Comparison of ENCODE assay signal across 8 cellular contexts in the genomic region with DNA sequence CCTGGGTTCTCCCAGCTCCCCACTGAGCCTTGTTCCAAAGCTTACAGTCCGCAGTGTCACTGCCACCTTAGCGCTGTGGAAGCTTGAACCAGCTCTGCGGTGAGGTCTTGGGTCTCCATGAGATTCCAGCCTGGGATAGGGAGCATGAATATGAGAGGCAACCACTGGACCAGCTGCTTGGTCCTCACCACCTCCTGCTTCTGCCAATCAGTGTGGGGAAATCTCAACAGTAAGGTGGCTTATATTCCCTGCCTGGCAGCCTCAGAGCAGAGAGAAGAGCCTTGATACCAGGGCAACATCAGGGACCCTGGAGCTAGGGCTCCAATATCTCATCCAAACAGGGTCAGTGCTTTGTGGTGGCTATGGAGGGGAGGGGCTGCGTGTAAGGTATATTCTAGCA. TPM values are rescaled to one million over a fixed set of nuclear protein-coding genes. Genes with fewer than 3 reads are reported as not detected.
DNase-seq lines count a peak whose midpoint lies in the region; ATAC-seq and TF ChIP-seq lines count a peak whose summit lies in the region.

No MANE protein-coding gene starts in this region.

- peaks cover 0 to 7% (median 0%) of the 10 kb centered on the region in 3 donors for H3K27me3 ChIP-seq in gastrocnemius medialis

- no peaks in the 10 kb centered on the region for H3K9me3 ChIP-seq in gastrocnemius medialis

- DNase-seq in fibroblast of villous mesenchyme (ENCODE audit: low read depth) = no peak
- DNase-seq in gastrocnemius medialis = peak in 1 of 2 donors; percentile 21
- no peak for DNase-seq in GM10248 (ENCODE audit: extremely low spot score)
- no peak for DNase-seq in stimulated activated naive CD4-positive, alpha-beta T cell (lab: John Stamatoyannopoulos, UW)

- CTCF ChIA-PET in GM10248 (lab: Yijun Ruan, JAX) = interaction anchor here (0.7 to 5.4 kb wide), 11 partner anchors 8 to 252 kb away, joined by 3 to 24 read pairs (median 4); no protein-coding TSS in a partner anchor

- ATAC-seq in GM18505 (IDR thresholded peaks at IDR 0.05; ENCODE audit: unreplicated experiment) = no peak
- ATAC-seq in SK-N-SH treated with all-trans-retinoic acid at 6 μM for 48 hours = peak; percentile 28
- peak; percentile 57 to 63 for ATAC-seq in gastrocnemius medialis
- ATAC-seq in GM21423 (IDR thresholded peaks at IDR 0.05; ENCODE audit: unreplicated experiment) = no peak
- no peak for ATAC-seq in GM19351 (IDR thresholded peaks at IDR 0.05; ENCODE audit: unreplicated experiment)

- intact Hi-C loops in gastrocnemius medialis (cut with DNase I; ENCODE audit: low total_unique reads) = no loop called here

- peak overlapping the region; percentile 74 to 82 (median 78) for H3K27ac ChIP-seq in gastrocnemius medialis

- TF ChIP-seq CTCF in fibroblast of villous mesenchyme (IDR thresholded peaks at IDR 0.05; ENCODE audit: insufficient read depth, low read depth, low read length) = no peak
- TF ChIP-seq CTCF in gastrocnemius medialis (IDR thresholded peaks at IDR 0.05 in 4 of 5, conservative IDR thresholded peaks at IDR 0.05 in 1 of 5) = no peak
- TF ChIP-seq CTCF in GM10248 (IDR thresholded peaks at IDR 0.05; ENCODE audit: control extremely low read depth, extremely low read depth, low read depth, missing control alignments) = no peak

- no peaks in the 10 kb centered on the region for H3K36me3 ChIP-seq in gastrocnemius medialis

- TF ChIP-seq POLR2A in GM18505 (IDR thresholded peaks at IDR 0.05; ENCODE audit: borderline replicate concordance, extremely low read depth, insufficient read depth, insufficient read length) (peak; percentile 28), gastrocnemius medialis (IDR thresholded peaks at IDR 0.05) (no peak)

- H3K4me1 ChIP-seq in gastrocnemius medialis = peaks cover 4 to 20% of the 10 kb centered on the region in 2 donors

- H3K4me3 ChIP-seq in fibroblast of villous mesenchyme (ENCODE audit: low read depth, low read length) (peak overlapping the region; percentile 95), gastrocnemius medialis (peak overlapping the region; percentile 74 to 85 (median 77))

- POLR2A ChIA-PET in GM10248 (lab: Yijun Ruan, JAX) = interaction anchor here (0.9 to 1.0 kb wide), 2 partner anchors 8 to 13 kb away, joined by 3 read pairs; no protein-coding TSS in a partner anchor

- in situ Hi-C loops in gastrocnemius medialis (cut with MboI; ENCODE audit: low sequenced_read_pairs in 4 of 4) = loop anchor here in 1 of 4 donors (25.0 kb wide), 1 partner anchor 153 kb away; no protein-coding TSS in a partner anchor

TF ChIP-seq in SK-N-SH treated with all-trans-retinoic acid at 6 μM for 48 hours, 23 proteins besides CTCF, POLR2A, EP300 and RAD21:
- TF ChIP-seq, protein P1, sequence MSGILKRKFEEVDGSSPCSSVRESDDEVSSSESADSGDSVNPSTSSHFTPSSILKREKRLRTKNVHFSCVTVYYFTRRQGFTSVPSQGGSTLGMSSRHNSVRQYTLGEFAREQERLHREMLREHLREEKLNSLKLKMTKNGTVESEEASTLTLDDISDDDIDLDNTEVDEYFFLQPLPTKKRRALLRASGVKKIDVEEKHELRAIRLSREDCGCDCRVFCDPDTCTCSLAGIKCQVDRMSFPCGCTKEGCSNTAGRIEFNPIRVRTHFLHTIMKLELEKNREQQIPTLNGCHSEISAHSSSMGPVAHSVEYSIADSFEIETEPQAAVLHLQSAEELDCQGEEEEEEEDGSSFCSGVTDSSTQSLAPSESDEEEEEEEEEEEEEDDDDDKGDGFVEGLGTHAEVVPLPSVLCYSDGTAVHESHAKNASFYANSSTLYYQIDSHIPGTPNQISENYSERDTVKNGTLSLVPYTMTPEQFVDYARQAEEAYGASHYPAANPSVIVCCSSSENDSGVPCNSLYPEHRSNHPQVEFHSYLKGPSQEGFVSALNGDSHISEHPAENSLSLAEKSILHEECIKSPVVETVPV (CRISPR knock-in tag; IDR thresholded peaks at IDR 0.05) = no peak
- TF ChIP-seq RARB (CRISPR knock-in tag; IDR thresholded peaks at IDR 0.05) = no peak
- TF ChIP-seq OSR1 (CRISPR knock-in tag; IDR thresholded peaks at IDR 0.05) = no peak
- TF ChIP-seq ARNTL (CRISPR knock-in tag; IDR thresholded peaks at IDR 0.05; ENCODE audit: borderline replicate concordance, low read depth) = no peak
- no peak for TF ChIP-seq ISL1 (CRISPR knock-in tag; IDR thresholded peaks at IDR 0.05)
- TF ChIP-seq, protein P2, sequence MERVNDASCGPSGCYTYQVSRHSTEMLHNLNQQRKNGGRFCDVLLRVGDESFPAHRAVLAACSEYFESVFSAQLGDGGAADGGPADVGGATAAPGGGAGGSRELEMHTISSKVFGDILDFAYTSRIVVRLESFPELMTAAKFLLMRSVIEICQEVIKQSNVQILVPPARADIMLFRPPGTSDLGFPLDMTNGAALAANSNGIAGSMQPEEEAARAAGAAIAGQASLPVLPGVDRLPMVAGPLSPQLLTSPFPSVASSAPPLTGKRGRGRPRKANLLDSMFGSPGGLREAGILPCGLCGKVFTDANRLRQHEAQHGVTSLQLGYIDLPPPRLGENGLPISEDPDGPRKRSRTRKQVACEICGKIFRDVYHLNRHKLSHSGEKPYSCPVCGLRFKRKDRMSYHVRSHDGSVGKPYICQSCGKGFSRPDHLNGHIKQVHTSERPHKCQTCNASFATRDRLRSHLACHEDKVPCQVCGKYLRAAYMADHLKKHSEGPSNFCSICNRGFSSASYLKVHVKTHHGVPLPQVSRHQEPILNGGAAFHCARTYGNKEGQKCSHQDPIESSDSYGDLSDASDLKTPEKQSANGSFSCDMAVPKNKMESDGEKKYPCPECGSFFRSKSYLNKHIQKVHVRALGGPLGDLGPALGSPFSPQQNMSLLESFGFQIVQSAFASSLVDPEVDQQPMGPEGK (CRISPR knock-in tag; IDR thresholded peaks at IDR 0.05; ENCODE audit: borderline replicate concordance) = no peak
- TF ChIP-seq, protein P3, sequence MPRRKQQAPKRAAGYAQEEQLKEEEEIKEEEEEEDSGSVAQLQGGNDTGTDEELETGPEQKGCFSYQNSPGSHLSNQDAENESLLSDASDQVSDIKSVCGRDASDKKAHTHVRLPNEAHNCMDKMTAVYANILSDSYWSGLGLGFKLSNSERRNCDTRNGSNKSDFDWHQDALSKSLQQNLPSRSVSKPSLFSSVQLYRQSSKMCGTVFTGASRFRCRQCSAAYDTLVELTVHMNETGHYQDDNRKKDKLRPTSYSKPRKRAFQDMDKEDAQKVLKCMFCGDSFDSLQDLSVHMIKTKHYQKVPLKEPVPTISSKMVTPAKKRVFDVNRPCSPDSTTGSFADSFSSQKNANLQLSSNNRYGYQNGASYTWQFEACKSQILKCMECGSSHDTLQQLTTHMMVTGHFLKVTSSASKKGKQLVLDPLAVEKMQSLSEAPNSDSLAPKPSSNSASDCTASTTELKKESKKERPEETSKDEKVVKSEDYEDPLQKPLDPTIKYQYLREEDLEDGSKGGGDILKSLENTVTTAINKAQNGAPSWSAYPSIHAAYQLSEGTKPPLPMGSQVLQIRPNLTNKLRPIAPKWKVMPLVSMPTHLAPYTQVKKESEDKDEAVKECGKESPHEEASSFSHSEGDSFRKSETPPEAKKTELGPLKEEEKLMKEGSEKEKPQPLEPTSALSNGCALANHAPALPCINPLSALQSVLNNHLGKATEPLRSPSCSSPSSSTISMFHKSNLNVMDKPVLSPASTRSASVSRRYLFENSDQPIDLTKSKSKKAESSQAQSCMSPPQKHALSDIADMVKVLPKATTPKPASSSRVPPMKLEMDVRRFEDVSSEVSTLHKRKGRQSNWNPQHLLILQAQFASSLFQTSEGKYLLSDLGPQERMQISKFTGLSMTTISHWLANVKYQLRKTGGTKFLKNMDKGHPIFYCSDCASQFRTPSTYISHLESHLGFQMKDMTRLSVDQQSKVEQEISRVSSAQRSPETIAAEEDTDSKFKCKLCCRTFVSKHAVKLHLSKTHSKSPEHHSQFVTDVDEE (CRISPR knock-in tag; IDR thresholded peaks at IDR 0.05) = no peak
- TF ChIP-seq BACH2 (CRISPR knock-in tag; IDR thresholded peaks at IDR 0.05; ENCODE audit: borderline replicate concordance) = no peak

RNA-seq across cellular contexts. Expression of a gene that starts 0.9 kb away (rescaled TPM):
- total RNA-seq in fibroblast of villous mesenchyme (441 and 647 TPM in 2 replicates), gastrocnemius medialis (10 to 100 TPM; 19.5 to 32.5 (median 29.2) TPM)

Comparison
In these comparisons a context has a peak if more than half of its experiments do, and no peak if none do; other contexts are left out.
1. ATAC-seq: peak in SK-N-SH treated with all-trans-retinoic acid at 6 μM for 48 hours (single experiment) and gastrocnemius medialis (2 of 2); none in GM18505 (single experiment), GM21423 (single experiment) and GM19351 (single experiment).
2. RNA of a gene that starts 0.9 kb away (total RNA-seq): 441 to 647 TPM in fibroblast of villous mesenchyme; 19.5 to 32.5 TPM in gastrocnemius medialis; every median in the first group is over 10 times any median in the second.